In the genomic region with DNA sequence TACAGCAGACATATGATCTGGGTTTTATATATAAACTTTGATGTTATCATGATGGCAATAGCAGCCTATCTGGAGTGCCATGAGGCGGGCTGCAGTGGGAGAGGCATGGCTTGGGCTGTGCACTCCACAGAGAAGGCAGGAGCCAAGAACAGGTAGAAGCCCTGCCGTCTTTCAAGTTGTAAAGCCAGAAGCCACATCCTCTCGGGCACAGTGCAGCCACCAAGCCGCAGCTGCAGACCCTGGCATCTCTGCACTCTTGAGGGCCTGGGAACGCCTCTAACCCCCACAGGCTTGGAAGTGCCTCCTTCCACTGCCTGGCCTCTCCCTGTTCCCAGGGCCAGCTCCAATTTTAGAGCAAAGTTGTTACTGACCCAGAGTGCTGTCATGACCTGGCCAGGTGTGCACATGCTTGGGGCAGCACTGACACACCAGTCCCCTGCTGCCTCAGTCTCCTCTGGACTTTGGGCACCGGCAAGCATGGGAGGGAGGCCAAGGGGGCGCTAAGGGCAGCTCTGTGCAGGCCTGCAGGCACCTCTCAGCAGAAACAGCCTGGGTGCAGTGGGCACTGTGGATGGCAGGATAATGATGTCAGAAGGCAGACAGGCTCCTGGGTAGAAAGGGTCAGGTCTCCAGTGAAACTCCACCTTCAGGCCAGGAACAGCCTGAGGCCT, we compare ENCODE assay signal across 24 cellular contexts.
"Had no signal": no experiment of that assay in that cellular context is flagged by ENCODE, and none has a peak within 500 bp of the region (broad histone marks: within the 10 kb centered on the region; RNA-seq: fewer than 3 reads in every experiment).

No MANE protein-coding gene starts in this region.

- ATAC-seq: activated CD8-positive, alpha-beta T cell treated with anti-CD3 and anti-CD28 coated beads for 36 hours; K562 had no signal

- H3K27me3 Mint-ChIP-seq: activated CD4-positive, alpha-beta T cell treated with anti-CD3 and anti-CD28 coated beads, Interleukin-2, amount 10 ng/mL, durations not matched to agents 24 days and 14 days; activated CD8-positive, alpha-beta T cell treated with anti-CD3 and anti-CD28 coated beads for 36 hours; activated naive CD4-positive, alpha-beta T cell treated with anti-CD3 and anti-CD28 coated beads, Interleukin-2, amount 50 U/mL, for 24 hours; activated naive CD8-positive, alpha-beta T cell treated with anti-CD3 and anti-CD28 coated beads, Interleukin-2, amount 10 ng/mL, durations not matched to agents 7 days and 5 days; activated T-cell treated with anti-CD3 and anti-CD28 coated beads, Interleukin-2, amount 50 U/mL, for 24 hours had no signal

- H3K27ac Mint-ChIP-seq: activated CD4-positive, alpha-beta T cell treated with anti-CD3 and anti-CD28 coated beads, Interleukin-2, amount 10 ng/mL, durations not matched to agents 24 days and 14 days; activated CD8-positive, alpha-beta T cell treated with anti-CD3 and anti-CD28 coated beads for 36 hours; activated naive CD4-positive, alpha-beta T cell treated with anti-CD3 and anti-CD28 coated beads, Interleukin-2, amount 50 U/mL, for 24 hours; activated naive CD8-positive, alpha-beta T cell treated with anti-CD3 and anti-CD28 coated beads, Interleukin-2, amount 10 ng/mL, durations not matched to agents 7 days and 5 days; activated T-cell treated with anti-CD3 and anti-CD28 coated beads, Interleukin-2, amount 50 U/mL, for 24 hours; activated T-helper 2 cell treated with anti-CD3 and anti-CD28 coated beads, Interferon-gamma antibody, Interleukin-2, Interleukin-4, amounts not matched to agents 10 μg/mL and 5 μg/mL and 100 μg/mL, durations not matched to agents 14 hours and 24 hours and 36 hours had no signal

- H3K27ac ChIP-seq: ascending aorta, breast epithelium, Peyer's patch had no signal

- H3K4me3 Mint-ChIP-seq: activated CD4-positive, alpha-beta T cell treated with anti-CD3 and anti-CD28 coated beads, Interleukin-2, amount 10 ng/mL, durations not matched to agents 24 days and 14 days; activated CD8-positive, alpha-beta T cell treated with anti-CD3 and anti-CD28 coated beads for 36 hours; activated naive CD4-positive, alpha-beta T cell treated with anti-CD3 and anti-CD28 coated beads, Interleukin-2, amount 50 U/mL, for 24 hours; activated naive CD8-positive, alpha-beta T cell treated with anti-CD3 and anti-CD28 coated beads, Interleukin-2, amount 10 ng/mL, durations not matched to agents 7 days and 5 days; activated T-cell treated with anti-CD3 and anti-CD28 coated beads, Interleukin-2, amount 50 U/mL, for 24 hours had no signal

- H3K4me1 Mint-ChIP-seq: activated CD4-positive, alpha-beta T cell treated with anti-CD3 and anti-CD28 coated beads, Interleukin-2, amount 10 ng/mL, durations not matched to agents 24 days and 14 days; activated naive CD4-positive, alpha-beta T cell treated with anti-CD3 and anti-CD28 coated beads, Interleukin-2, amount 50 U/mL, for 24 hours; activated naive CD8-positive, alpha-beta T cell treated with anti-CD3 and anti-CD28 coated beads, Interleukin-2, amount 10 ng/mL, durations not matched to agents 7 days and 5 days had no signal

- H3K36me3 ChIP-seq: ascending aorta, breast epithelium, Peyer's patch had no signal

- H3K4me3 ChIP-seq: ascending aorta, breast epithelium, K562, Peyer's patch had no signal

- H3K9me3 ChIP-seq: ascending aorta, Peyer's patch had no signal

- H3K4me1 ChIP-seq: ascending aorta, breast epithelium, Peyer's patch had no signal

- DNase-seq: activated CD4-positive, alpha-beta T cell treated with anti-CD3 and anti-CD28 coated beads, Interleukin-2, amount 10 ng/mL, durations not matched to agents 24 days and 14 days; activated CD4-positive, alpha-beta T cell treated with anti-CD3 and anti-CD28 coated beads, Interleukin-2, amount 50 U/mL, for 4 hours; activated CD8-positive, alpha-beta T cell treated with anti-CD3 and anti-CD28 coated beads for 36 hours; activated gamma-delta T cell; activated naive CD4-positive, alpha-beta T cell treated with Interleukin-2 at 50 U/mL for 16 hours; activated naive CD8-positive, alpha-beta T cell treated with anti-CD3 and anti-CD28 coated beads, Interleukin-2, amount 10 ng/mL, durations not matched to agents 7 days and 5 days; activated T-cell treated with anti-CD3 and anti-CD28 coated beads, Interleukin-2, amount 50 U/mL, for 24 hours; amygdala; cerebellar nuclear complex; NCI-H1105; NCI-H1436; NCI-H1694; NCI-H2029; NCI-H345; NCI-H524 treated with DMSO at 0.1 percent for 48 hours; Peyer's patch; Right ventricle myocardium superior; RPMI8226; T1000 had no signal

- H3K27me3 ChIP-seq: ascending aorta, breast epithelium, Peyer's patch had no signal

- H3K36me3 Mint-ChIP-seq: activated naive CD4-positive, alpha-beta T cell treated with anti-CD3 and anti-CD28 coated beads, Interleukin-2, amount 50 U/mL, for 24 hours; activated naive CD8-positive, alpha-beta T cell treated with anti-CD3 and anti-CD28 coated beads, Interleukin-2, amount 10 ng/mL, durations not matched to agents 7 days and 5 days had no signal
